9 cellular contexts compared by ENCODE assay signal in the genomic region with DNA sequence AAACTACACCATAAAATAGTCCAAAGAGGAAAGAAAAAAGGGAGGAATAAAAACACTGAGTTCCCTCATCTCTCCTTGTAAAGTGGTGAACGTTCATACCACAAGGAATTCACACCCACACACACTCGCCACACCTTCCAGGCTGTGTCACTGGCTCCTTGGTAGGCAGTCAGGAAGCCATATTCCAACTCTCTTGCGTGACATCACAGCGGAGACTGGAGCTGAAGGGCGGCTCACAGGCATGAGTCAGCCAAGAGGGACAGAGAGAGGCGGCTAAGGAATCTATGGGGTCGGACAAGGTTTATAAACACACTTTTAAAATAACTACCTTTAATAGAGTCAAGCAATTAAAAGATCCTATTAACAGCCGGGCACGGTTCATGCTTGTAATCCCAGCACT. TPM values are rescaled to one million over a fixed set of nuclear protein-coding genes. Genes with fewer than 3 reads are reported as not detected.
"Had no signal": no experiment of that assay in that cellular context is flagged by ENCODE, and none has a peak within 500 bp of the region (broad histone marks: within the 10 kb centered on the region; RNA-seq: fewer than 3 reads in every experiment).

No MANE protein-coding gene starts in this region.

RNA-seq across cellular contexts. Expression of gene GOLGA6L6, which starts 43.8 kb away (rescaled TPM):
- total RNA-seq: activated CD4-positive, alpha-beta memory T cell treated with anti-CD3 and anti-CD28 coated beads, Interleukin-2, amount 10 ng/mL, durations not matched to agents 7 days and 5 days; activated CD4-positive, alpha-beta T cell treated with anti-CD3 and anti-CD28 coated beads for 36 hours; activated CD8-positive, alpha-beta memory T cell treated with anti-CD3 and anti-CD28 coated beads for 36 hours; activated naive CD4-positive, alpha-beta T cell treated with anti-CD3 and anti-CD28 coated beads for 36 hours; activated T-helper 17 cell treated with anti-CD3 and anti-CD28 coated beads, Interleukin-2, amount 50 U/mL, for 72 hours; breast epithelium; cerebellum; Right ventricle myocardium inferior; T-helper 1 cell treated with Interleukin-12 subunit alpha and Interleukin-12 subunit beta and Interleukin-4 antibody, amounts not matched to agents 30 ng/mL and 1 ng/mL, for 36 hours had no signal
